ENCODE assay signal across 18 cellular contexts in the genomic region with DNA sequence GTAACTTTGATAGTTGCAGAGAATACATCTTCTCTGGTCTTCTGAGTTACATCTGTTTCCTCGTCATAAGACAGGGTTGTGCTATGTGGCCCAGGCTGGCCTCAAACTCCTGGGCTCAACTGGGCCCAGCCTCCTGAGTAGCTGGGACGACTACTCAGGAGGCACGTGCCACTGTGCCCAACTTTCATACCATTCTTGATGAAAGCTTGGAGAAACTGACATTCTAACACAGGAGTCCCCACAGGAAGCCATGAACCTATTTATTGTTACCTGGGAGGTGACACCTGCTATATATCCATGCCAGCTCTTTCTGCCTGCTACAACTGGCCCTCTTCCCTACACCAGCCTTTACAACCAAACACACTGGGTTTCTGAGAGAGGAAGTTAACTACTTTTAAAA. TPM values are rescaled to one million over a fixed set of nuclear protein-coding genes. Genes with fewer than 3 reads are reported as not detected.
DNase-seq lines count a peak whose midpoint lies in the region; ATAC-seq and TF ChIP-seq lines count a peak whose summit lies in the region.
"Had no signal": no experiment of that assay in that cellular context is flagged by ENCODE, and none has a peak within 500 bp of the region (broad histone marks: within the 10 kb centered on the region; RNA-seq: fewer than 3 reads in every experiment).

No MANE protein-coding gene starts in this region.

- peaks cover 6% of the 10 kb centered on the region for H3F3A ChIP-seq in GM23248 (ENCODE audit: insufficient read depth)

- H3K4me1 ChIP-seq in KMS-11 (ENCODE audit: low read depth, poor library complexity, severe bottlenecking) = peaks cover 88% of the 10 kb centered on the region
- peaks cover 0 to 3% of the 10 kb centered on the region in 2 donors for H3K4me1 ChIP-seq in ascending aorta
- H3K4me1 ChIP-seq in GM23248 (ENCODE audit: insufficient read depth) = peaks cover 7% of the 10 kb centered on the region

- DNase-seq in epithelial cell of prostate (ENCODE audit: low read depth, low spot score) = no peak
- no peak for DNase-seq in ascending aorta (ENCODE audit: low spot score in 2 of 2)
- DNase-seq in stimulated activated naive CD8-positive, alpha-beta T cell treated with anti-CD3 and anti-CD28 coated beads, Interleukin-15, amount 100 ng/mL, for 72 hours = no peak
- no peak for DNase-seq in GM23248
- no peak for DNase-seq in NK-92 (lab: John Stamatoyannopoulos, UW; ENCODE audit: unreplicated experiment)
- DNase-seq: activated CD8-positive, alpha-beta T cell treated with anti-CD3 and anti-CD28 coated beads for 36 hours; activated naive CD4-positive, alpha-beta T cell treated with Interleukin-2 at 50 U/mL for 16 hours; activated T-cell treated with anti-CD3 and anti-CD28 coated beads, Interleukin-2, amount 50 U/mL, for 24 hours; effector memory CD8-positive, alpha-beta T cell; head of caudate nucleus; NCI-H1105 treated with DMSO at 0.1 percent for 48 hours; NCI-H526; OCI-M1; T-helper 2 cell; tibial artery had no signal

- H3K36me3 ChIP-seq in KMS-11 (ENCODE audit: insufficient read depth) (no peaks in the 10 kb centered on the region), ascending aorta (peaks cover 0 to 3% of the 10 kb centered on the region in 2 donors), GM23248 (ENCODE audit: low read depth) (no peaks in the 10 kb centered on the region)

- H4K20me1 ChIP-seq in KMS-11 (ENCODE audit: insufficient read depth) = no peaks in the 10 kb centered on the region
- H4K20me1 ChIP-seq in GM23248 (ENCODE audit: insufficient read depth) = no peaks in the 10 kb centered on the region

- H2AFZ ChIP-seq in KMS-11 (ENCODE audit: low read depth) (no peak overlapping the region), GM23248 (no peak overlapping the region)

- no peak overlapping the region for H3K4me3 Mint-ChIP-seq in stimulated activated naive CD8-positive, alpha-beta T cell treated with anti-CD3 and anti-CD28 coated beads, Interleukin-15, amount 100 ng/mL, for 72 hours
- H3K4me3 Mint-ChIP-seq: activated CD8-positive, alpha-beta T cell treated with anti-CD3 and anti-CD28 coated beads for 36 hours; activated T-cell treated with anti-CD3 and anti-CD28 coated beads, Interleukin-2, amount 50 U/mL, for 24 hours; effector memory CD8-positive, alpha-beta T cell had no signal

- no peaks in the 10 kb centered on the region for H3K27me3 Mint-ChIP-seq in stimulated activated naive CD8-positive, alpha-beta T cell treated with anti-CD3 and anti-CD28 coated beads, Interleukin-15, amount 100 ng/mL, for 72 hours
- H3K27me3 Mint-ChIP-seq: activated CD8-positive, alpha-beta T cell treated with anti-CD3 and anti-CD28 coated beads for 36 hours; activated T-cell treated with anti-CD3 and anti-CD28 coated beads, Interleukin-2, amount 50 U/mL, for 24 hours; effector memory CD8-positive, alpha-beta T cell had no signal

- WGBS in GM23248 (ENCODE audit: low coverage in 1 of 2, low lambda C conversion rate in 2 of 2, missing lambda C conversion rate in 2 of 2), 2 experiments = 62 to 64% methylated on average over 3 of the region's 3 CpGs

- H3K9me3 ChIP-seq in ascending aorta (no peaks in the 10 kb centered on the region), GM23248 (ENCODE audit: low read depth) (no peaks in the 10 kb centered on the region)
- H3K9me3 ChIP-seq: right atrium auricular region, tibial artery had no signal

- H3K27ac ChIP-seq in KMS-11 = peak overlapping the region; percentile 77; the same call in 1 of the 2 replicates
- peak overlapping the region; percentile 95 for H3K27ac ChIP-seq in epithelial cell of prostate
- no peak overlapping the region for H3K27ac ChIP-seq in ascending aorta
- H3K27ac ChIP-seq in GM23248 = no peak overlapping the region
- H3K27ac ChIP-seq: right atrium auricular region, tibial artery had no signal

- no peak overlapping the region for H3K4me3 ChIP-seq in KMS-11 (IDR thresholded peaks at IDR 0.05; ENCODE audit: insufficient read depth, low read depth, low read length)
- H3K4me3 ChIP-seq in ascending aorta = no peak overlapping the region
- H3K4me3 ChIP-seq in GM23248 = no peak overlapping the region
- H3K4me3 ChIP-seq: right atrium auricular region, tibial artery had no signal

- intact Hi-C loops in ascending aorta (cut with DNase I) = no loop called here

- H3K9me2 ChIP-seq in GM23248 (ENCODE audit: insufficient read depth) = no peaks in the 10 kb centered on the region

- H3K4me2 ChIP-seq in KMS-11 = peak overlapping the region; percentile 96; the same call in 1 of the 2 replicates
- H3K4me2 ChIP-seq in GM23248 (ENCODE audit: unreplicated experiment) = no peak overlapping the region

- no peaks in the 10 kb centered on the region for H3K4me1 Mint-ChIP-seq in stimulated activated naive CD8-positive, alpha-beta T cell treated with anti-CD3 and anti-CD28 coated beads, Interleukin-15, amount 100 ng/mL, for 72 hours

- in situ Hi-C loops in GM23248 (cut with MboI) = no loop called here

- no peaks in the 10 kb centered on the region for H3K9me3 Mint-ChIP-seq in stimulated activated naive CD8-positive, alpha-beta T cell treated with anti-CD3 and anti-CD28 coated beads, Interleukin-15, amount 100 ng/mL, for 72 hours
- H3K9me3 Mint-ChIP-seq: activated CD8-positive, alpha-beta T cell treated with anti-CD3 and anti-CD28 coated beads for 36 hours; activated T-cell treated with anti-CD3 and anti-CD28 coated beads, Interleukin-2, amount 50 U/mL, for 24 hours; effector memory CD8-positive, alpha-beta T cell had no signal

- no peaks in the 10 kb centered on the region for H3K27me3 ChIP-seq in KMS-11 (ENCODE audit: insufficient read depth, low read depth)
- H3K27me3 ChIP-seq in ascending aorta = no peaks in the 10 kb centered on the region
- H3K27me3 ChIP-seq in GM23248 (replicated peaks; ENCODE audit: insufficient read depth) = no peaks in the 10 kb centered on the region
- H3K27me3 ChIP-seq: right atrium auricular region, tibial artery had no signal

- H3K9ac ChIP-seq in KMS-11 = no peak overlapping the region; the same call in 1 of the 2 replicates
- H3K9ac ChIP-seq in GM23248 = no peak overlapping the region

- H3K79me2 ChIP-seq in KMS-11 (ENCODE audit: insufficient read depth, low read depth) = peaks cover 51% of the 10 kb centered on the region
- peaks cover 76% of the 10 kb centered on the region for H3K79me2 ChIP-seq in GM23248 (ENCODE audit: insufficient read depth)

- H3K27ac Mint-ChIP-seq in stimulated activated naive CD8-positive, alpha-beta T cell treated with anti-CD3 and anti-CD28 coated beads, Interleukin-15, amount 100 ng/mL, for 72 hours = no peak overlapping the region
- H3K27ac Mint-ChIP-seq: activated CD8-positive, alpha-beta T cell treated with anti-CD3 and anti-CD28 coated beads for 36 hours; activated T-cell treated with anti-CD3 and anti-CD28 coated beads, Interleukin-2, amount 50 U/mL, for 24 hours; effector memory CD8-positive, alpha-beta T cell had no signal

- ATAC-seq in GM19043 (IDR thresholded peaks at IDR 0.05; ENCODE audit: low read depth, unreplicated experiment) = peak; percentile 28
- ATAC-seq in stimulated activated naive CD8-positive, alpha-beta T cell treated with anti-CD3 and anti-CD28 coated beads, Interleukin-15, amount 100 ng/mL, for 72 hours = no peak
- ATAC-seq: activated CD8-positive, alpha-beta T cell treated with anti-CD3 and anti-CD28 coated beads for 36 hours; effector memory CD8-positive, alpha-beta T cell had no signal

- TF ChIP-seq CTCF in KMS-11 (conservative IDR thresholded peaks at IDR 0.05; ENCODE audit: low read depth, low read length) = no peak
- TF ChIP-seq CTCF in ascending aorta (IDR thresholded peaks at IDR 0.05) = no peak

RNA-seq across cellular contexts. Expression of a gene that starts 19.1 kb away (rescaled TPM):
- total RNA-seq in ascending aorta = 6.5 TPM
- total RNA-seq in GM23248 (2014; rRNA removed; shearing (Covaris generic)) = 15.5 and 15.9 TPM in 2 replicates
- polyA plus RNA-seq in GM23248 (2016; fragmentation: Nextera tagmentation; extraction: Ambion mirVana) = 7.5 and 7.6 TPM in 2 replicates

Comparison
In these comparisons a context has a peak if more than half of its experiments do, and no peak if none do; other contexts are left out.
1. H3K27ac ChIP-seq: peak in KMS-11 (single experiment) and epithelial cell of prostate (single experiment); none in ascending aorta (0 of 2) and GM23248 (single experiment).